9 cellular contexts compared by ENCODE assay signal in the genomic region with DNA sequence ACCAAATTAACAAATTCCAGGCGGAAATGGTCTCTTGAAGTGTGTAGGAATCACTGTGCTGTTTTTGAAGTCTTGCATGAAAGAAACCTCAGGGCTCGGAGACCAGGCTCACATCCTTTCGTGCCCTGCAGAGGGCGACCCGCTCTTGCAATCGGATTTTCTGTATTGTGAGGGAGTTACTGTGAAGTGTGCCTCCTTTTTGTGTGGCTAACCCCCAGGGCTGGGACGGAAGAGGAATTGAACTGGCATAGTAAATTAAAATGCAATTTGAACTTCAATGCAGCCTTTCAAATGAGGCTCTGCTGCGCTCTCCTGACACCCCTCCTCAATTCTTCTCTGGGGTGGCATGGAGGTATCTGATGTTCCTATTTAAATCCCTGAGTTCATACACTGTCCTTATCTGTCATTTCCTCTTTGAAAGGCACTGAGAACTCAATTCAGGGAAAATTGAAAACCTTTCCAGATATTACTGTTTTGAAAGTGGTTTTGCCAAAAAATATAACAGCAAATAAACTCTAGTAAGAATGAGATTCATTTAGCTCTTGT. TPM values are rescaled to one million over a fixed set of nuclear protein-coding genes. Genes with fewer than 3 reads are reported as not detected.
DNase-seq lines count a peak whose midpoint lies in the region; ATAC-seq, FAIRE-seq and TF ChIP-seq lines count a peak whose summit lies in the region.
"Had no signal": no experiment of that assay in that cellular context is flagged by ENCODE, and none has a peak within 500 bp of the region (broad histone marks: within the 10 kb centered on the region; RNA-seq: fewer than 3 reads in every experiment).

No MANE protein-coding gene starts in this region.

- no peaks in the 10 kb centered on the region for H3K36me3 ChIP-seq in CD4-positive, alpha-beta memory T cell (ENCODE audit: insufficient read depth, low read length)
- H3K36me3 ChIP-seq in OCI-LY7 (ENCODE audit: insufficient read depth, low read length), result no peaks in the 10 kb centered on the region
- no peaks in the 10 kb centered on the region for H3K36me3 ChIP-seq in psoas muscle (ENCODE audit: insufficient read depth in 1 of 2, low read depth in 1 of 2)
- H3K36me3 ChIP-seq in colonic mucosa, result no peaks in the 10 kb centered on the region

- H3K4me1 Mint-ChIP-seq in CD4-positive, alpha-beta memory T cell, result peaks cover 7 to 9% (median 7%) of the 10 kb centered on the region in 4 donors

- H3K36me3 Mint-ChIP-seq in CD4-positive, alpha-beta memory T cell, result no peaks in the 10 kb centered on the region
- H3K36me3 Mint-ChIP-seq: IgD-negative memory B cell had no signal

- peaks cover 7% of the 10 kb centered on the region for H3K4me1 ChIP-seq in CD4-positive, alpha-beta memory T cell (ENCODE audit: insufficient read depth, low read length)
- peaks cover 41% of the 10 kb centered on the region for H3K4me1 ChIP-seq in OCI-LY7 (ENCODE audit: insufficient read depth, low read length, poor library complexity, severe bottlenecking)
- no peaks in the 10 kb centered on the region for H3K4me1 ChIP-seq in psoas muscle
- H3K4me1 ChIP-seq in colonic mucosa, result no peaks in the 10 kb centered on the region

- WGBS in psoas muscle, 3 donors, result 5 to 9% (median 8%) methylated on average over 8 of the region's 8 CpGs

- no peaks in the 10 kb centered on the region for H3K9me2 ChIP-seq in OCI-LY7 (ENCODE audit: insufficient read depth, low read length)

- ATAC-seq in psoas muscle (no peak), HG03354 (IDR thresholded peaks at IDR 0.05; ENCODE audit: poor library complexity, severe bottlenecking, unreplicated experiment) (no peak)

- POLR2A ChIA-PET in CD4-positive, alpha-beta memory T cell (lab: Charles Lee; ENCODE audit: partially characterized antibody), result interaction anchor here (0.6 to 1.0 kb wide), 3 partner anchors 44 to 97 kb away, joined by 3 to 5 read pairs (median 4); no protein-coding TSS in a partner anchor
- POLR2A ChIA-PET in OCI-LY7 (lab: Charles Lee), result interaction anchor here (0.5 to 1.6 kb wide), 3 partner anchors 9 to 165 kb away, joined by 3 to 4 read pairs (median 3); no protein-coding TSS in a partner anchor

- no peak overlapping the region for H3K4me3 ChIP-seq in CD4-positive, alpha-beta memory T cell (ENCODE audit: low read length in 2 of 2)
- H3K4me3 ChIP-seq in OCI-LY7 (ENCODE audit: low read depth, low read length, poor library complexity, severe bottlenecking) (no peak overlapping the region), fibroblast of the aortic adventitia (ENCODE audit: low read depth, low read length) (no peak overlapping the region), psoas muscle (no peak overlapping the region), colonic mucosa (no peak overlapping the region)

- CTCF ChIA-PET in CD4-positive, alpha-beta memory T cell (lab: Charles Lee; ENCODE audit: partially characterized antibody), result interaction anchor here (0.7 to 3.8 kb wide), 6 partner anchors 19 to 239 kb away, joined by 3 to 13 read pairs (median 3); no protein-coding TSS in a partner anchor
- CTCF ChIA-PET in OCI-LY7 (lab: Charles Lee; ENCODE audit: unreplicated experiment), result interaction anchor here (0.5 to 0.7 kb wide), 2 partner anchors 27 to 51 kb away, joined by 3 to 4 read pairs; no protein-coding TSS in a partner anchor

- peak overlapping the region in 4 of 7 donors; percentile 1 to 54 (median 36) for H3K27ac Mint-ChIP-seq in CD4-positive, alpha-beta memory T cell
- H3K27ac Mint-ChIP-seq: IgD-negative memory B cell had no signal

- H3K4me3 Mint-ChIP-seq in CD4-positive, alpha-beta memory T cell, result peak overlapping the region in 2 of 8 donors; percentile 20 to 29
- H3K4me3 Mint-ChIP-seq: IgD-negative memory B cell had no signal

- no peaks in the 10 kb centered on the region for H3K79me2 ChIP-seq in OCI-LY7 (ENCODE audit: insufficient read depth, low read depth, low read length)

- no peak overlapping the region for H3K9ac ChIP-seq in colonic mucosa (ENCODE audit: low read depth in 2 of 2, low read length in 2 of 2)

- TF ChIP-seq CTCF in OCI-LY7 (conservative IDR thresholded peaks at IDR 0.05; ENCODE audit: low read length), result peak; percentile 100
- peak; percentile 78 for TF ChIP-seq CTCF in fibroblast of the aortic adventitia (IDR thresholded peaks at IDR 0.05; ENCODE audit: insufficient read depth, low read length)
- TF ChIP-seq CTCF in psoas muscle (IDR thresholded peaks at IDR 0.05), result peak; percentile 40
- TF ChIP-seq CTCF in colonic mucosa (IDR thresholded peaks at IDR 0.05), result no peak

- H3K27ac ChIP-seq in CD4-positive, alpha-beta memory T cell (ENCODE audit: low read depth, low read length), result no peak overlapping the region
- peak overlapping the region; percentile 31 for H3K27ac ChIP-seq in OCI-LY7 (ENCODE audit: low read depth, low read length, poor library complexity, severe bottlenecking)
- H3K27ac ChIP-seq in psoas muscle, result no peak overlapping the region
- no peak overlapping the region for H3K27ac ChIP-seq in colonic mucosa

- H3K4me2 ChIP-seq in OCI-LY7 (ENCODE audit: low read length), result peak overlapping the region; percentile 45

- intact Hi-C loops in CD4-positive, alpha-beta memory T cell (cut with micrococcal nuclease), result loop anchor here (1.0 to 2.0 kb wide), 2 partner anchors 240 to 250 kb away; no protein-coding TSS in a partner anchor
- intact Hi-C loops in OCI-LY7 (cut with micrococcal nuclease; ENCODE audit: unreplicated experiment) (loop anchor here (1.0 to 5.0 kb wide), 7 partner anchors 23 to 250 kb away; no protein-coding TSS in a partner anchor), psoas muscle (cut with DNase I) (loop anchor here in 1 of 2 donors (2.0 kb wide), 1 partner anchor 250 kb away; no protein-coding TSS in a partner anchor), colonic mucosa (cut with DNase I) (no loop called here)

- H3K27me3 Mint-ChIP-seq in CD4-positive, alpha-beta memory T cell, result peaks cover 0 to 2% of the 10 kb centered on the region in 2 donors

- H3K9me3 ChIP-seq in CD4-positive, alpha-beta memory T cell (ENCODE audit: control insufficient read depth in 1 of 2, low read length in 2 of 2), result no peaks in the 10 kb centered on the region
- H3K9me3 ChIP-seq in OCI-LY7 (ENCODE audit: low read length) (no peaks in the 10 kb centered on the region), psoas muscle (no peaks in the 10 kb centered on the region), colonic mucosa (no peaks in the 10 kb centered on the region)

- H2AFZ ChIP-seq in OCI-LY7 (ENCODE audit: low read length), result peak overlapping the region; percentile 86

- H3K27me3 ChIP-seq in CD4-positive, alpha-beta memory T cell (ENCODE audit: insufficient read depth, low read length), result no peaks in the 10 kb centered on the region
- H3K27me3 ChIP-seq in psoas muscle (ENCODE audit: insufficient read depth in 3 of 3, low read length in 2 of 3), result peaks cover 0 to 9% (median 6%) of the 10 kb centered on the region in 3 donors
- no peaks in the 10 kb centered on the region for H3K27me3 ChIP-seq in colonic mucosa

- no TSS peak for BruUV-seq in OCI-LY7 (replicated peaks; lab: Mats Ljungman, UMichigan)

- FAIRE-seq in HTR-8/SVneo (lab: Jason Lieb, UNC), result peak; percentile 87

- no peaks in the 10 kb centered on the region for H4K20me1 ChIP-seq in OCI-LY7 (ENCODE audit: insufficient read depth, low read length)

- peak; percentile 56 to 63 (median 57) for DNase-seq in CD4-positive, alpha-beta memory T cell
- DNase-seq in HTR-8/SVneo (ENCODE audit: insufficient read length, low spot score) (peak; percentile 86), OCI-LY7 (ENCODE audit: low spot score) (peak; percentile 94), activated T-cell treated with anti-CD3 and anti-CD28 coated beads for 48 hours (ENCODE audit: low read depth) (peak; percentile 20), fibroblast of the aortic adventitia (ENCODE audit: low read depth) (peak; percentile 53), psoas muscle (no peak), colonic mucosa (no peak)

- H3K9me3 Mint-ChIP-seq in CD4-positive, alpha-beta memory T cell, result peaks cover 0 to 1% (median 0%) of the 10 kb centered on the region in 8 donors
- H3K9me3 Mint-ChIP-seq: IgD-negative memory B cell had no signal

RNA-seq across cellular contexts. Expression of a gene that starts 51.5 kb away (rescaled TPM):
- total RNA-seq in CD4-positive, alpha-beta memory T cell, result 1 to 10 TPM; 1.8 to 2.4 TPM
- polyA plus RNA-seq in CD4-positive, alpha-beta memory T cell, result under 1 TPM in 1 of 2 donors, not detected in 1; 0.25 TPM
- 1.3 and 2.5 TPM in 2 replicates for total RNA-seq in OCI-LY7 (2014; rRNA removed; shearing (Covaris generic))
- 1.4 and 2.3 TPM in 2 replicates for total RNA-seq in OCI-LY7 (2022)
- 0.18 and 0.74 TPM in 2 replicates for total RNA-seq in fibroblast of the aortic adventitia (ENCODE audit: low replicate concordance)
- total RNA-seq in psoas muscle, result under 1 TPM in 2 of 4 donors, not detected in 2; 0.06 to 0.34 TPM
- polyA plus RNA-seq in psoas muscle, result under 1 TPM in 2 of 3 donors, not detected in 1; 0.03 to 0.04 TPM
- total RNA-seq in colonic mucosa, result under 1 TPM; 0.05 to 0.27 TPM
- polyA plus RNA-seq: IgD-negative memory B cell had no signal

Comparison
In these comparisons a context has a peak if more than half of its experiments do, and no peak if none do; other contexts are left out.
1. DNase-seq: peak in CD4-positive, alpha-beta memory T cell (5 of 5), HTR-8/SVneo (single experiment), OCI-LY7 (single experiment), activated T-cell treated with anti-CD3 and anti-CD28 coated beads for 48 hours (single experiment) and fibroblast of the aortic adventitia (single experiment); none in psoas muscle (0 of 2) and colonic mucosa (single experiment).